ENCODE assay signal across 8 cellular contexts in genomic region chr16:28553776-28554633, GRCh38. TPM values are rescaled to one million over a fixed set of nuclear protein-coding genes. Genes with fewer than 3 reads are reported as not detected.
DNase-seq lines count a peak whose midpoint lies in the region; ATAC-seq, FAIRE-seq and TF ChIP-seq lines count a peak whose summit lies in the region.

TSS of gene SGF29 (plus strand) at chr16:28553920. CDS start at chr16:28581070, 27,150 bp downstream.

- H3K27me3 ChIP-seq in bronchial epithelial cell (ENCODE audit: control insufficient read depth, insufficient read depth, low read length) (no peaks in the 10 kb centered on the region), spleen (replicated peaks in 1 of 7) (peaks cover 0 to 12% (median 0%) of the 10 kb centered on the region in 7 donors)

- DNase-seq in AG08396 (ENCODE audit: low spot score) (peak; percentile 98), NCI-H226 (peak; percentile 79), WTC11 (ENCODE audit: low spot score) (peak; percentile 87), bronchial epithelial cell (ENCODE audit: low read depth) (peak; percentile 76), immature natural killer cell (peak; percentile 93 to 96 (median 96)), spleen (peak; percentile 95)

- POLR2A ChIA-PET in WTC11 (lab: Charles Lee), result interaction anchor here (1.1 kb wide), 1 partner anchor 50 kb away, joined by 3 read pairs; no protein-coding TSS in a partner anchor

- H3K27me3 Mint-ChIP-seq in WTC11 (ENCODE audit: low read depth), result no peaks in the 10 kb centered on the region; the same call in 1 of the 2 replicates
- peaks cover 6 to 11% (median 10%) of the 10 kb centered on the region in 3 donors for H3K27me3 Mint-ChIP-seq in immature natural killer cell (ENCODE audit: low read depth in 3 of 3)

- CTCF ChIA-PET in WTC11 (lab: Charles Lee), result interaction anchor here (0.6 to 1.3 kb wide), 2 partner anchors 44 to 56 kb away, joined by 3 to 4 read pairs; partner anchors contain the start of gene SULT1A1

- intact Hi-C loops in spleen (cut with DNase I; ENCODE audit: low total_unique reads), result loop anchor here (10.0 kb wide), 1 partner anchor 59 kb away; the partner anchor contains the start of genes APOBR and CLN3

- H3K4me3 Mint-ChIP-seq in WTC11 (peak within 1 kb of the TSS; percentile 83), immature natural killer cell (peak within 1 kb of the TSS; percentile 91 to 97 (median 92))

- H3K27ac ChIP-seq in spleen, result peak within 1 kb of the TSS; percentile 97 to 99 (median 98)

- no peaks in the 10 kb centered on the region for H3K9me3 ChIP-seq in spleen

- peak in 2 of 3 donors; percentile 83 to 91 for TF ChIP-seq POLR2A in spleen (IDR thresholded peaks at IDR 0.05)

- H3K9me3 Mint-ChIP-seq in WTC11 (no peaks in the 10 kb centered on the region), immature natural killer cell (no peaks in the 10 kb centered on the region)

- H3K36me3 ChIP-seq in bronchial epithelial cell (ENCODE audit: control insufficient read depth, insufficient read depth, low read length) (no peaks in the 10 kb centered on the region), spleen (peaks cover 0 to 30% (median 11%) of the 10 kb centered on the region in 6 donors)

- ATAC-seq in GM18873 (IDR thresholded peaks at IDR 0.05; ENCODE audit: low FRiP score, unreplicated experiment) (peak; percentile 49), HG03139 (IDR thresholded peaks at IDR 0.05; ENCODE audit: unreplicated experiment) (peak; percentile 76), WTC11 (peak; percentile 97)

- peaks cover 8% of the 10 kb centered on the region for H3K36me3 Mint-ChIP-seq in WTC11
- peaks cover 4 to 14% (median 12%) of the 10 kb centered on the region in 3 donors for H3K36me3 Mint-ChIP-seq in immature natural killer cell

- no peak for FAIRE-seq in bronchial epithelial cell (lab: Jason Lieb, UNC)

- peaks cover 8 to 51% (median 33%) of the 10 kb centered on the region in 6 donors for H3K4me1 ChIP-seq in spleen

- H3K4me3 ChIP-seq in bronchial epithelial cell (ENCODE audit: low read depth, low read length) (peak within 1 kb of the TSS; percentile 86), spleen (peak within 1 kb of the TSS; percentile 51 to 81 (median 59))

- H3K27ac Mint-ChIP-seq in WTC11, result peak within 1 kb of the TSS; percentile 93
- peak within 1 kb of the TSS; percentile 92 to 96 (median 94) for H3K27ac Mint-ChIP-seq in immature natural killer cell

- TF ChIP-seq CTCF in WTC11 (IDR thresholded peaks at IDR 0.05) (no peak), bronchial epithelial cell (IDR thresholded peaks at IDR 0.05; ENCODE audit: insufficient read depth, low read length, severe bottlenecking) (peak; percentile 42), spleen (IDR thresholded peaks at IDR 0.05 in 8 of 11, conservative IDR thresholded peaks at IDR 0.05 in 3 of 11) (peak in 7 of 11 experiments; percentile 26 to 62 (median 48))

- H3K4me1 Mint-ChIP-seq in WTC11, result peaks cover 5% of the 10 kb centered on the region
- H3K4me1 Mint-ChIP-seq in immature natural killer cell, result peaks cover 23 to 37% of the 10 kb centered on the region in 2 donors

- WGBS in spleen, 5 donors, result 2 to 5% (median 3%) methylated on average over 57 to 87 of the region's 88 CpGs

TF ChIP-seq in WTC11, 78 proteins besides CTCF, POLR2A, EP300 and RAD21 (continues in another document):
- no peak for TF ChIP-seq JAZF1 (CRISPR knock-in tag; IDR thresholded peaks at IDR 0.05)
- peak; percentile 89 for TF ChIP-seq MAX (CRISPR knock-in tag; IDR thresholded peaks at IDR 0.05)
- TF ChIP-seq ZNF512 (CRISPR knock-in tag; IDR thresholded peaks at IDR 0.05; ENCODE audit: borderline replicate concordance), result no peak
- peak; percentile 68; the same call in 1 of the 2 replicates for TF ChIP-seq ZNF263 (CRISPR knock-in tag; IDR thresholded peaks at IDR 0.05; ENCODE audit: low read depth)
- no peak for TF ChIP-seq E2F1 (CRISPR knock-in tag; IDR thresholded peaks at IDR 0.05)
- TF ChIP-seq JUN (CRISPR knock-in tag; IDR thresholded peaks at IDR 0.05), result 0 out of 2 replicates have a peak, but pooled peaks have one; percentile 46
- 0 out of 2 replicates have a peak, but pooled peaks have one; percentile 49 for TF ChIP-seq ARID4B (CRISPR knock-in tag; IDR thresholded peaks at IDR 0.05; ENCODE audit: borderline replicate concordance)
- TF ChIP-seq HMGXB4 (CRISPR knock-in tag; IDR thresholded peaks at IDR 0.05), result no peak

RNA-seq across cellular contexts. Expression of gene SGF29, which starts in this region (rescaled TPM):
- 15.0 to 23.3 TPM (median 17.1 TPM) in 3 replicates for total RNA-seq in WTC11 (2021)
- 9.0 and 10.0 TPM in 2 replicates for total RNA-seq in bronchial epithelial cell
- polyA plus RNA-seq in immature natural killer cell, result 10 to 100 TPM; 39.7 to 58.8 (median 40.8) TPM
- total RNA-seq in spleen, result 10 to 100 TPM; 22.9 to 35.1 (median 26.7) TPM
- polyA plus RNA-seq in spleen, result 10 to 100 TPM; 27.2 to 31.7 (median 27.8) TPM

Comparison
In these comparisons a context has a peak if more than half of its experiments do, and no peak if none do; other contexts are left out.
1. Peak in every context shown above with its lines: DNase-seq, ATAC-seq, H3K4me3 ChIP-seq and H3K27ac ChIP-seq.